10 cellular contexts compared by ENCODE assay signal in the genomic region with DNA sequence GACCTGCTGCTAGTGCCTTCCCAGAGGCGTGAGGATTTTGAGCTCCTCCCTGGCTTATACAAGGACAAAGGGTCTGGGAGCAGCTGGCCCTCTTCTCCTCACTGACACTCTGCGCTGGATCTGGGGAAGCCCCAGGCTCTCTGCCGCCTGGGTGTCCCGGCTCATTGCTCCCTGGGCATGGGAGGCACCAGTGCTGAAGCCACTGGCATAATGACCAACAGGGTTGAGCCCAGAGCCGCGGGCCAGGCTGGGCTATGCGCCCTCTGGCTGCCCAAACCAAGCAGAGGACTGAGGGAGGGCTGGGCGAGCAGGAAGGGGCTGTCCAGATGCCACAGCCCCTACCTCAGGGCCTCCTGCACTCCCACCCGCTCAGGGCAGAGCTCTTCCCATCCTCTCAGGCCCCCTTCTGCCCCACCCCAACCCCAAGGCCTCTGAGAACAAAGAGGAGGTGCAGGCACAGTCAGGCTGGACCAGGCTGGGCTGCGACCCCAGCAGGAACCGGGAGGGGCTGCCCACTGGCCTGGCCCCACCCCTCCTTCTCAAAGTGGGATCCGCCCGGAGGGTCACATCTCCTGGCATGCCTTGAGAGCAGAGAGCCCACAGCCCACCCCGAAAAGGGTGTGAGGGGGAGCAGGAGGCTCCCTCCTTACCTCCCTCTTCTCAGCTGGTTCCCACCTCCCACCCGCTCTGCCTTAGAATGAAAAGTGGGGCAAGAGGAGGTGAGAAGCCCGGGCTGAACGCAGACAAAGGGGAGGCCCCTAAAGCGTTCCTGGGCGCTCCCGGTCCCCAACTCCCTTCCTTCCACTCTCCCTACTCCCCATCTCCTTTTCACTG. TPM values are rescaled to one million over a fixed set of nuclear protein-coding genes. Genes with fewer than 3 reads are reported as not detected.
DNase-seq lines count a peak whose midpoint lies in the region; ATAC-seq, FAIRE-seq and TF ChIP-seq lines count a peak whose summit lies in the region.
"Had no signal": no experiment of that assay in that cellular context is flagged by ENCODE, and none has a peak within 500 bp of the region (broad histone marks: within the 10 kb centered on the region; RNA-seq: fewer than 3 reads in every experiment).

No MANE protein-coding gene starts in this region.

- no peaks in the 10 kb centered on the region for H3K9me3 ChIP-seq in H1 (ENCODE audit: insufficient read depth in 2 of 2, low read depth in 1 of 2, low read length in 1 of 2)
- no peaks in the 10 kb centered on the region for H3K9me3 ChIP-seq in CD8-positive, alpha-beta memory T cell (ENCODE audit: low read length)
- no peaks in the 10 kb centered on the region for H3K9me3 ChIP-seq in CD8-positive, alpha-beta T cell (ENCODE audit: low read length)
- H3K9me3 ChIP-seq: gastroesophageal sphincter had no signal

- H4K91ac ChIP-seq in H1 (replicated peaks; ENCODE audit: insufficient read length, low read length) = peak overlapping the region; percentile 87

- no peaks in the 10 kb centered on the region; a peak in 1 of 8 replicates for H3K36me3 ChIP-seq in H1 (ENCODE audit: control insufficient read depth in 2 of 4, insufficient read depth in 4 of 4, low read length in 3 of 4)
- H3K36me3 ChIP-seq in CD8-positive, alpha-beta memory T cell (ENCODE audit: insufficient read depth, low read length) = no peaks in the 10 kb centered on the region
- H3K36me3 ChIP-seq in CD8-positive, alpha-beta T cell (ENCODE audit: insufficient read depth, low read length) = no peaks in the 10 kb centered on the region
- H3K36me3 ChIP-seq: gastroesophageal sphincter had no signal

- H3K23me2 ChIP-seq in H1 (ENCODE audit: low read depth, low read length) = peaks cover 16% of the 10 kb centered on the region

- peaks cover 6 to 10% (median 9%) of the 10 kb centered on the region in 3 donors for H3K4me1 Mint-ChIP-seq in IgD-negative memory B cell
- peaks cover 12 to 18% (median 15%) of the 10 kb centered on the region in 3 donors for H3K4me1 Mint-ChIP-seq in CD8-positive, alpha-beta memory T cell
- H3K4me1 Mint-ChIP-seq in CD8-positive, alpha-beta T cell (ENCODE audit: low read depth) = peaks cover 13% of the 10 kb centered on the region

- peak overlapping the region; percentile 44 for H2BK120ac ChIP-seq in H1 (replicated peaks; ENCODE audit: low read depth, low read length)

- no peak for FAIRE-seq in H1 (lab: Jason Lieb, UNC)

- DNase-seq in 8988T (peak; percentile 48), H1 (ENCODE audit: low read depth in 1 of 2, low spot score in 2 of 2) (peak in 1 of 2 experiments; percentile 79), middle frontal gyrus (ENCODE audit: extremely low spot score, low spot score) (peak; percentile 53), UCSD-AML1 (lab: John Stamatoyannopoulos, UW; ENCODE audit: unreplicated experiment) (no peak), iPS-NIHi11 (ENCODE audit: low spot score) (no peak)
- no peak for DNase-seq in CD8-positive, alpha-beta memory T cell
- no peak for DNase-seq in CD8-positive, alpha-beta T cell

- intact Hi-C loops in CD8-positive, alpha-beta T cell (cut with DNase I, micrococcal nuclease) = loop anchor here in 1 of 2 experiments (10.0 kb wide), 1 partner anchor 516 kb away; no protein-coding TSS in a partner anchor

- peak overlapping the region; percentile 86; the same call in 1 of the 2 replicates for H2BK12ac ChIP-seq in H1 (ENCODE audit: low read depth, low read length)

- H3K23ac ChIP-seq in H1 (ENCODE audit: insufficient read length) = no peak overlapping the region

- peak overlapping the region; percentile 82 to 84 for H3K4me2 ChIP-seq in H1 (ENCODE audit: insufficient read depth in 1 of 2, low read depth in 2 of 2, low read length in 2 of 2)

- H2BK20ac ChIP-seq in H1 (ENCODE audit: low read length) = peak overlapping the region; percentile 77

- peaks cover 0 to 2% (median 0%) of the 10 kb centered on the region in 3 donors for H3K9me3 Mint-ChIP-seq in IgD-negative memory B cell
- H3K9me3 Mint-ChIP-seq in CD8-positive, alpha-beta memory T cell = no peaks in the 10 kb centered on the region
- H3K9me3 Mint-ChIP-seq in CD8-positive, alpha-beta T cell = no peaks in the 10 kb centered on the region

- H4K5ac ChIP-seq in H1 (ENCODE audit: insufficient read length, low read depth, low read length) = peak overlapping the region; percentile 57

- H3K27me3 ChIP-seq in H1 (replicated peaks in 1 of 4; ENCODE audit: control insufficient read depth in 3 of 4, extremely low read depth in 1 of 4, insufficient read depth in 3 of 4, low read length in 3 of 4) = no peaks in the 10 kb centered on the region; a peak in 1 of 7 replicates
- H3K27me3 ChIP-seq in CD8-positive, alpha-beta memory T cell (ENCODE audit: insufficient read depth, low read length, poor library complexity, severe bottlenecking) = peaks cover 13% of the 10 kb centered on the region
- H3K27me3 ChIP-seq in CD8-positive, alpha-beta T cell (ENCODE audit: insufficient read depth, low read length) = peaks cover 17% of the 10 kb centered on the region

- H2BK5ac ChIP-seq in H1 (ENCODE audit: low read depth, low read length) = peak overlapping the region; percentile 82; the same call in 1 of the 2 replicates

- peak overlapping the region in 3 of 4 experiments; percentile 56 to 66 (median 60); a peak in 5 of 7 replicates for H3K9ac ChIP-seq in H1 (replicated peaks in 1 of 4; ENCODE audit: extremely low read depth in 1 of 4, low read depth in 3 of 4, low read length in 3 of 4)

- H3K4me3 Mint-ChIP-seq in IgD-negative memory B cell = peak overlapping the region in 3 of 4 donors; percentile 30 to 45 (median 41)
- peak overlapping the region in 1 of 7 donors; percentile 70 for H3K4me3 Mint-ChIP-seq in CD8-positive, alpha-beta memory T cell
- no peak overlapping the region for H3K4me3 Mint-ChIP-seq in CD8-positive, alpha-beta T cell

- peaks cover 30 to 55% (median 39%) of the 10 kb centered on the region in 4 experiments for H3K4me1 ChIP-seq in H1 (replicated peaks in 1 of 4; ENCODE audit: control insufficient read depth in 3 of 4, insufficient read depth in 4 of 4, low read length in 3 of 4)
- peaks cover 14% of the 10 kb centered on the region for H3K4me1 ChIP-seq in CD8-positive, alpha-beta memory T cell (ENCODE audit: insufficient read depth, low read length)
- H3K4me1 ChIP-seq in CD8-positive, alpha-beta T cell (ENCODE audit: insufficient read depth, low read length) = peaks cover 10% of the 10 kb centered on the region

- H3K36me3 Mint-ChIP-seq in IgD-negative memory B cell = peaks cover under 1% of the 10 kb centered on the region
- H3K36me3 Mint-ChIP-seq in CD8-positive, alpha-beta memory T cell = no peaks in the 10 kb centered on the region
- H3K36me3 Mint-ChIP-seq in CD8-positive, alpha-beta T cell = no peaks in the 10 kb centered on the region

- H3K79me1 ChIP-seq in H1 (ENCODE audit: low read depth, low read length) = peaks cover 8% of the 10 kb centered on the region; the same call in 1 of the 2 replicates

- no peak overlapping the region for H3K14ac ChIP-seq in H1 (ENCODE audit: insufficient read length)

- no peak overlapping the region for H3K27ac ChIP-seq in H1 (ENCODE audit: low read depth, low read length)
- no peak overlapping the region for H3K27ac ChIP-seq in CD8-positive, alpha-beta memory T cell (ENCODE audit: low read depth, low read length)
- no peak overlapping the region for H3K27ac ChIP-seq in CD8-positive, alpha-beta T cell (ENCODE audit: low read depth, low read length)

- POLR2A ChIA-PET in H1 (lab: Charles Lee; ENCODE audit: partially characterized antibody) = interaction anchor here (0.6 to 10.0 kb wide), 11 partner anchors 11 to 450 kb away, joined by 3 to 142 read pairs (median 4); no protein-coding TSS in a partner anchor
- POLR2A ChIA-PET in CD8-positive, alpha-beta memory T cell (lab: Charles Lee) = no interaction called here
- POLR2A ChIA-PET in CD8-positive, alpha-beta T cell (lab: Charles Lee) = no interaction called here

- WGBS in H1 (ENCODE audit: extremely low coverage in 1 of 2, insufficient coverage in 1 of 2, insufficient read length in 1 of 2, insufficient replicate concordance in 2 of 2, low coverage in 1 of 2, low lambda C conversion rate in 2 of 2, missing lambda C conversion rate in 1 of 2), 2 experiments = 14% methylated on average over 15 of the region's 20 CpGs; no CpG with 5 or more reads in 1 of the 2 experiments

- H2AK5ac ChIP-seq in H1 (ENCODE audit: low read depth, low read length) = peak overlapping the region; percentile 43; the same call in 1 of the 2 replicates

- H3K18ac ChIP-seq in H1 (ENCODE audit: extremely low read depth, low read length) = peak overlapping the region; percentile 94

- peaks cover 12 to 57% of the 10 kb centered on the region in 2 experiments for H3K79me2 ChIP-seq in H1 (ENCODE audit: control insufficient read depth in 1 of 2, insufficient read depth in 2 of 2, low read length in 2 of 2)

- TF ChIP-seq RAD21 in H1 (IDR thresholded peaks at IDR 0.05 in 1 of 2, conservative IDR thresholded peaks at IDR 0.05 in 1 of 2; ENCODE audit: low read depth in 2 of 2, low read length in 2 of 2) = peak; percentile 19 to 35; a peak in 3 of 4 replicates

- H4K8ac ChIP-seq in H1 (ENCODE audit: extremely low read depth, insufficient read depth, low read length) = peak overlapping the region; percentile 39; the same call in 1 of the 2 replicates

- peak overlapping the region; percentile 85 for H3K4ac ChIP-seq in H1 (replicated peaks; ENCODE audit: insufficient read length, low read depth, low read length)

- H3K4me3 ChIP-seq in H1 (ENCODE audit: extremely low read depth in 1 of 4, insufficient read depth in 2 of 4, low read depth in 3 of 4, low read length in 4 of 4) = peak overlapping the region; percentile 66 to 84 (median 81)
- H3K4me3 ChIP-seq in CD8-positive, alpha-beta memory T cell (ENCODE audit: low read length) = no peak overlapping the region
- no peak overlapping the region for H3K4me3 ChIP-seq in CD8-positive, alpha-beta T cell (ENCODE audit: low read depth, low read length)

- H3K27ac Mint-ChIP-seq in IgD-negative memory B cell = no peak overlapping the region
- no peak overlapping the region for H3K27ac Mint-ChIP-seq in CD8-positive, alpha-beta memory T cell
- no peak overlapping the region for H3K27ac Mint-ChIP-seq in CD8-positive, alpha-beta T cell

- no peak for TF ChIP-seq POLR2A in H1 (IDR thresholded peaks at IDR 0.05; ENCODE audit: control extremely low read depth in 1 of 2, low read depth in 2 of 2, low read length in 2 of 2)

- no peak for TF ChIP-seq EP300 in H1 (IDR thresholded peaks at IDR 0.05; ENCODE audit: borderline replicate concordance in 1 of 2, low read depth in 2 of 2, low read length in 2 of 2)

- H4K20me1 ChIP-seq in H1 (replicated peaks in 1 of 2; ENCODE audit: control insufficient read depth in 1 of 2, insufficient read depth in 2 of 2, low read length in 2 of 2) = peaks cover 3% of the 10 kb centered on the region in 2 experiments

- H2BK15ac ChIP-seq in H1 (ENCODE audit: low read length) = peak overlapping the region; percentile 53

- H3K27me3 Mint-ChIP-seq in IgD-negative memory B cell = peaks cover 27% of the 10 kb centered on the region
- peaks cover 22 to 47% of the 10 kb centered on the region in 2 donors for H3K27me3 Mint-ChIP-seq in CD8-positive, alpha-beta memory T cell
- H3K27me3 Mint-ChIP-seq in CD8-positive, alpha-beta T cell (ENCODE audit: low read depth) = peaks cover 40% of the 10 kb centered on the region

- no peak for ATAC-seq in CD8-positive, alpha-beta T cell
- ATAC-seq: gastroesophageal sphincter had no signal

- CTCF ChIA-PET in H1 (lab: Charles Lee; ENCODE audit: partially characterized antibody) = interaction anchor here (0.6 to 10.4 kb wide), 32 partner anchors 9 to 523 kb away, joined by 3 to 161 read pairs (median 4); no protein-coding TSS in a partner anchor
- CTCF ChIA-PET in CD8-positive, alpha-beta memory T cell (lab: Charles Lee) = no interaction called here
- CTCF ChIA-PET in CD8-positive, alpha-beta T cell (lab: Charles Lee) = no interaction called here

- peak in 2 of 3 experiments; percentile 47; a peak in 3 of 4 replicates for TF ChIP-seq CTCF in H1 (IDR thresholded peaks at IDR 0.05; ENCODE audit: control extremely low read depth in 1 of 3, insufficient read depth in 1 of 3, low read depth in 1 of 3, low read length in 3 of 3)
- TF ChIP-seq CTCF in CD8-positive, alpha-beta T cell (IDR thresholded peaks at IDR 0.05) = no peak

- H2AFZ ChIP-seq in H1 (ENCODE audit: low read length) = no peak overlapping the region

- peak overlapping the region; percentile 48 for H3K56ac ChIP-seq in H1 (replicated peaks; ENCODE audit: insufficient read length, low read depth, low read length)

RNA-seq across cellular contexts. Expression of a gene that starts 1.5 kb away (rescaled TPM):
- polyA plus RNA-seq in IgD-negative memory B cell (not detected), H1 (2011; rRNA removed) (114 and 166 TPM in 2 replicates)
- total RNA-seq in H1 (2021; fragmentation: NEBNext Ultra II Directional; extraction: Animal tissue kit (Norgen Biotek cat#: 25700)) = 56.4 and 57.1 TPM in 2 replicates
- 51.3 TPM for polyA plus RNA-seq in H1 (2011; cell fraction: cytosol; rRNA removed)
- 94.7 TPM for polyA plus RNA-seq in H1 (2011; cell fraction: nucleus; rRNA removed)
- polyA plus RNA-seq in H1 (2012, experiment 1 of 2) = 31.6 to 91.8 TPM (median 75.5 TPM) in 4 replicates
- polyA plus RNA-seq in H1 (2012, experiment 2 of 2) = 55.3 TPM
- polyA plus RNA-seq in H1 (2013, experiment 1 of 2) = 73.3 TPM
- 75.1 TPM for polyA plus RNA-seq in H1 (2013, experiment 2 of 2)
- polyA minus RNA-seq in H1 (2011; rRNA and poly(A)+ RNA removed) = 33.5 and 61.7 TPM in 2 replicates
- polyA minus RNA-seq in H1 (2011; cell fraction: cytosol; rRNA and poly(A)+ RNA removed) = 36.0 TPM
- 39.2 TPM for polyA minus RNA-seq in H1 (2011; cell fraction: nucleus; rRNA and poly(A)+ RNA removed)
- total RNA-seq in CD8-positive, alpha-beta memory T cell = not detected
- polyA plus RNA-seq in CD8-positive, alpha-beta memory T cell = not detected
- not detected for total RNA-seq in CD8-positive, alpha-beta T cell
- total RNA-seq: RPMI7951 had no signal

Comparison
In these comparisons a context has a peak if more than half of its experiments do, and no peak if none do; other contexts are left out.
1. DNase-seq: peak in 8988T (single experiment) and middle frontal gyrus (single experiment); none in UCSD-AML1 (single experiment), iPS-NIHi11 (single experiment), CD8-positive, alpha-beta memory T cell (0 of 5) and CD8-positive, alpha-beta T cell (0 of 7).
2. H3K4me3 ChIP-seq: peak in H1 (4 of 4); none in CD8-positive, alpha-beta memory T cell (single experiment) and CD8-positive, alpha-beta T cell (single experiment).
3. RNA of a gene that starts 1.5 kb away (total RNA-seq): 56.4 to 57.1 TPM in H1; not detected in CD8-positive, alpha-beta memory T cell and not detected in CD8-positive, alpha-beta T cell; every median in the first group is over 10 times any median in the second.